ENCODE assay signal across 9 cellular contexts in the genomic region with DNA sequence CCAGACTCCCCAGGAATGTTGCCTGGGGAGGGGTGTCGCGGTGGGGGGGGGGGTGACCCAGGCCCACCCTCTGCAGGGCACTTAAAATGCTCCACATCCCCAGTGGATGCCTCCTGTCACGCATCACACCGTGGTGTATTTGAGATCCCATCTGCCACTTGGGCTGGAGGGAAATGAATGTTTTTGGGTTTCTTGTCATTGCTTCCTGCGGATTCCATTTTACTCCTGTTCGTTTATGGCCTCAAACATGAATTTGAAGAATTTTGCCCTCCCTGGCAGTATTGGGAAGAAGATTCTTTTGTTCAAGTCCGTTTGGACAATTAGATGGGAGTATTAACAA. TPM values are rescaled to one million over a fixed set of nuclear protein-coding genes. Genes with fewer than 3 reads are reported as not detected.
DNase-seq lines count a peak whose midpoint lies in the region; ATAC-seq, FAIRE-seq and TF ChIP-seq lines count a peak whose summit lies in the region.
"Had no signal": no experiment of that assay in that cellular context is flagged by ENCODE, and none has a peak within 500 bp of the region (broad histone marks: within the 10 kb centered on the region; RNA-seq: fewer than 3 reads in every experiment).

No MANE protein-coding gene starts in this region.

- H3K79me2 ChIP-seq in OCI-LY3 (ENCODE audit: low read length) = peaks cover 33% of the 10 kb centered on the region

- FAIRE-seq in pancreas (lab: Jason Lieb, UNC) = no peak

- intact Hi-C loops in pancreas (cut with DNase I) = no loop called here

- no peaks in the 10 kb centered on the region for H4K20me1 ChIP-seq in OCI-LY3 (ENCODE audit: insufficient read depth, low read length)

- H3K27ac ChIP-seq in OCI-LY3 (ENCODE audit: low read length) (peak overlapping the region; percentile 35), epithelial cell of prostate (peak overlapping the region; percentile 80), pancreas (no peak overlapping the region)

- H3K9me3 ChIP-seq in OCI-LY3 (ENCODE audit: insufficient read depth, low read length) = no peaks in the 10 kb centered on the region
- H3K9me3 ChIP-seq in pancreas = no peaks in the 10 kb centered on the region

- 29 to 34% methylated on average over 7 of the region's 7 CpGs for WGBS in pancreas, 2 donors

- H3K4me2 ChIP-seq in OCI-LY3 (ENCODE audit: low read length) = peak overlapping the region; percentile 98

- H2AFZ ChIP-seq in OCI-LY3 (ENCODE audit: low read depth, low read length) = peak overlapping the region; percentile 81

- peak; percentile 10 for ATAC-seq in GM21381 (IDR thresholded peaks at IDR 0.05; ENCODE audit: unreplicated experiment)
- ATAC-seq in pancreas = peak in 3 of 4 donors; percentile 18 to 26 (median 23)
- no peak for ATAC-seq in GM19324 (IDR thresholded peaks at IDR 0.05; ENCODE audit: low FRiP score, unreplicated experiment)

- H3K4me3 ChIP-seq in BJ (ENCODE audit: low read depth, low read length) (peak overlapping the region; percentile 86), OCI-LY3 (ENCODE audit: low read length) (peak overlapping the region; percentile 92), pancreas (peak overlapping the region; percentile 52 to 85 (median 76))

- H3K27me3 ChIP-seq in BJ (ENCODE audit: control insufficient read depth, insufficient read depth, low read length) (no peaks in the 10 kb centered on the region), OCI-LY3 (ENCODE audit: low read depth, low read length) (no peaks in the 10 kb centered on the region), pancreas (no peaks in the 10 kb centered on the region)

- TF ChIP-seq CTCF in BJ (IDR thresholded peaks at IDR 0.05; ENCODE audit: insufficient read depth, low read depth, low read length) (no peak), OCI-LY3 (IDR thresholded peaks at IDR 0.05; ENCODE audit: low read depth, low read length) (no peak), pancreas (IDR thresholded peaks at IDR 0.05) (no peak), GM10248 (IDR thresholded peaks at IDR 0.05; ENCODE audit: control extremely low read depth, extremely low read depth, low read depth, missing control alignments) (no peak)

- POLR2A ChIA-PET in BJ (lab: Charles Lee) (no interaction called here), GM10248 (lab: Yijun Ruan, JAX) (no interaction called here)

- peaks cover 16% of the 10 kb centered on the region for H3K4me1 ChIP-seq in OCI-LY3 (ENCODE audit: low read length)
- peaks cover 0 to 3% (median 0%) of the 10 kb centered on the region in 3 donors for H3K4me1 ChIP-seq in pancreas

- H3K36me3 ChIP-seq in BJ (ENCODE audit: control insufficient read depth, insufficient read depth, low read length) (0 out of 2 replicates have a peak, but pooled peaks cover 2% of the 10 kb centered on the region), OCI-LY3 (replicated peaks; ENCODE audit: low read depth, low read length) (peaks cover 12% of the 10 kb centered on the region), pancreas (no peaks in the 10 kb centered on the region)

- DNase-seq in BJ (ENCODE audit: low read depth) = no peak
- DNase-seq in epithelial cell of prostate (ENCODE audit: low read depth, low spot score) = no peak
- DNase-seq in pancreas = no peak
- DNase-seq in GM10248 (ENCODE audit: extremely low spot score) = no peak
- DNase-seq in effector CD8-positive, alpha-beta T cell (lab: John Stamatoyannopoulos, UW) = no peak

- peak overlapping the region; percentile 81 for H3K9ac ChIP-seq in OCI-LY3 (ENCODE audit: low read length)

- CTCF ChIA-PET in BJ (lab: Yijun Ruan, JAX) = interaction anchor here (1.7 kb wide), 1 partner anchor 22 kb away, joined by 5 read pairs; no protein-coding TSS in a partner anchor
- CTCF ChIA-PET in GM10248 (lab: Yijun Ruan, JAX) = interaction anchor here (1.1 kb wide), 2 partner anchors 19 to 63 kb away, joined by 3 read pairs; no protein-coding TSS in a partner anchor

RNA-seq across cellular contexts. Expression of a gene that starts 0.5 kb away (rescaled TPM):
- 7.7 and 8.0 TPM in 2 replicates for polyA plus RNA-seq in BJ (2011; rRNA removed)
- polyA minus RNA-seq in BJ (2011; rRNA and poly(A)+ RNA removed) = 4.1 and 6.8 TPM in 2 replicates
- total RNA-seq in pancreas = 1 to 10 TPM in 5 of 6 donors, under 1 TPM in 1; 0.98 to 1.8 (median 1.3) TPM
- polyA plus RNA-seq in pancreas = 1 to 10 TPM; 1.9 to 2.9 TPM

RNA-seq across cellular contexts. Expression of a gene that starts 38.2 kb away (rescaled TPM):
- polyA plus RNA-seq in BJ (2011; rRNA removed) (0.31 TPM in 1 of 2 replicates, not detected in the other), pancreas (under 1 TPM; 0.28 to 0.38 TPM)
- 0.77 TPM in 1 of 2 replicates, not detected in the other for polyA minus RNA-seq in BJ (2011; rRNA and poly(A)+ RNA removed)
- total RNA-seq in pancreas = not detected
- total RNA-seq: pulmonary artery endothelial cell had no signal

Comparison
In these comparisons a context has a peak if more than half of its experiments do, and no peak if none do; other contexts are left out.
1. H3K27ac ChIP-seq: peak in OCI-LY3 (single experiment) and epithelial cell of prostate (single experiment); none in pancreas (0 of 4).
2. Peak in every context shown above with its lines, with median percentiles within 50 percentile points of each other: H3K4me3 ChIP-seq.